38 cellular contexts compared by ENCODE assay signal in genomic region chr10:1431229-1431628, GRCh38.
"Had no signal": no experiment of that assay in that cellular context is flagged by ENCODE, and none has a peak within 500 bp of the region (broad histone marks: within the 10 kb centered on the region; RNA-seq: fewer than 3 reads in every experiment).

No MANE protein-coding gene starts in this region.

- FAIRE-seq: astrocyte, bronchial epithelial cell had no signal

- H3K4me1 ChIP-seq: adrenal gland, ascending aorta, breast epithelium had no signal

- H3K36me3 ChIP-seq: adrenal gland, ascending aorta, brain microvascular endothelial cell, breast epithelium, cardiac muscle cell had no signal

- H3K27ac Mint-ChIP-seq: activated naive CD4-positive, alpha-beta T cell treated with anti-CD3 and anti-CD28 coated beads for 36 hours; activated naive CD4-positive, alpha-beta T cell treated with anti-CD3 and anti-CD28 coated beads, Interleukin-2, amount 10 ng/mL, durations not matched to agents 7 days and 5 days; activated naive CD4-positive, alpha-beta T cell treated with anti-CD3 and anti-CD28 coated beads, Interleukin-2, amount 50 U/mL, for 24 hours; activated naive CD8-positive, alpha-beta T cell; activated naive CD8-positive, alpha-beta T cell treated with anti-CD3 and anti-CD28 coated beads for 36 hours; activated naive CD8-positive, alpha-beta T cell treated with anti-CD3 and anti-CD28 coated beads, Interleukin-2, amount 10 ng/mL, durations not matched to agents 7 days and 5 days; activated naive CD8-positive, alpha-beta T cell treated with anti-CD3 and anti-CD28 coated beads, Interleukin-2, amount 50 U/mL, for 24 hours; activated T-cell treated with anti-CD3 and anti-CD28 coated beads, Interleukin-2, amount 50 U/mL, for 24 hours; activated T-cell treated with anti-CD3 and anti-CD28 coated beads, Interleukin-2, amount 50 U/mL, for 72 hours; activated T-helper 1 cell treated with anti-CD3 and anti-CD28 coated beads, Interleukin-12 subunit alpha, Interleukin-12 subunit beta, Interleukin-2, Interleukin-4 antibody, amounts not matched to agents 30 ng/mL and 10 ng/mL and 1 ng/mL, durations not matched to agents 14 hours and 24 hours and 36 hours; activated T-helper 17 cell treated with anti-CD3 and anti-CD28 coated beads, Interleukin-2, amount 50 U/mL, for 72 hours; activated T-helper 2 cell treated with anti-CD3 and anti-CD28 coated beads, Interferon-gamma antibody, Interleukin-2, Interleukin-4, amounts not matched to agents 10 μg/mL and 5 μg/mL and 100 μg/mL, durations not matched to agents 14 hours and 24 hours and 36 hours; brain had no signal

- H3K27ac ChIP-seq: adrenal gland, ascending aorta, body of pancreas, brain microvascular endothelial cell, breast epithelium, cardiac muscle cell had no signal

- H3K36me3 Mint-ChIP-seq: activated naive CD4-positive, alpha-beta T cell treated with anti-CD3 and anti-CD28 coated beads, Interleukin-2, amount 10 ng/mL, durations not matched to agents 7 days and 5 days; activated naive CD4-positive, alpha-beta T cell treated with anti-CD3 and anti-CD28 coated beads, Interleukin-2, amount 50 U/mL, for 24 hours; activated naive CD8-positive, alpha-beta T cell; activated naive CD8-positive, alpha-beta T cell treated with anti-CD3 and anti-CD28 coated beads, Interleukin-2, amount 10 ng/mL, durations not matched to agents 7 days and 5 days had no signal

- H3K4me3 ChIP-seq: adrenal gland, ascending aorta, body of pancreas, breast epithelium, cardiac muscle cell had no signal

- DNase-seq: activated effector memory CD4-positive, alpha-beta T cell treated with anti-CD3 and anti-CD28 coated beads, Interleukin-2, amount 50 U/mL, for 16 hours; activated effector memory CD4-positive, alpha-beta T cell treated with Interleukin-2 at 50 U/mL for 16 hours; activated gamma-delta T cell; activated gamma-delta T cell treated with Interleukin-2 at 50 U/mL for 16 hours; activated naive CD4-positive, alpha-beta T cell; activated naive CD4-positive, alpha-beta T cell treated with anti-CD3 and anti-CD28 coated beads for 36 hours; activated naive CD4-positive, alpha-beta T cell treated with anti-CD3 and anti-CD28 coated beads, Interleukin-2, amount 10 ng/mL, durations not matched to agents 7 days and 5 days; activated naive CD4-positive, alpha-beta T cell treated with anti-CD3 and anti-CD28 coated beads, Interleukin-2, amount 50 U/mL, for 16 hours; activated naive CD4-positive, alpha-beta T cell treated with Interleukin-2 at 50 U/mL for 16 hours; activated naive CD8-positive, alpha-beta T cell treated with anti-CD3 and anti-CD28 coated beads for 36 hours; activated naive CD8-positive, alpha-beta T cell treated with anti-CD3 and anti-CD28 coated beads, Interleukin-2, amount 10 ng/mL, durations not matched to agents 7 days and 5 days; activated naive CD8-positive, alpha-beta T cell treated with anti-CD3 and anti-CD28 coated beads, Interleukin-2, amount 50 U/mL, for 24 hours; activated T-cell treated with anti-CD3 and anti-CD28 coated beads, Interleukin-2, amount 50 U/mL, for 1 hour; activated T-cell treated with anti-CD3 and anti-CD28 coated beads, Interleukin-2, amount 50 U/mL, for 24 hours; activated T-cell treated with anti-CD3 and anti-CD28 coated beads, Interleukin-2, amount 50 U/mL, for 4 hours; activated T-cell treated with anti-CD3 and anti-CD28 coated beads, Interleukin-2, amount 50 U/mL, for 48 hours; activated T-cell treated with anti-CD3 and anti-CD28 coated beads, Interleukin-2, amount 50 U/mL, for 72 hours; adrenal gland; amniotic stem cell; amygdala; anterior cingulate cortex; aorta; body of pancreas; brain microvascular endothelial cell; caudate nucleus; central memory CD4-positive, alpha-beta T cell; cerebellar nuclear complex had no signal

- ATAC-seq: activated naive CD8-positive, alpha-beta T cell treated with anti-CD3 and anti-CD28 coated beads, Interleukin-2, amount 50 U/mL, for 24 hours; activated T-cell treated with anti-CD3 and anti-CD28 coated beads, Interleukin-2, amount 50 U/mL, for 4 hours; activated T-cell treated with anti-CD3 and anti-CD28 coated beads, Interleukin-2, amount 50 U/mL, for 72 hours; activated T-helper 17 cell treated with anti-CD3 and anti-CD28 coated beads, Interleukin-2, amount 50 U/mL, for 72 hours had no signal

- H3K27me3 ChIP-seq: adrenal gland, ascending aorta, brain microvascular endothelial cell, breast epithelium, cardiac muscle cell had no signal

- H3K9me3 ChIP-seq: adrenal gland, ascending aorta, body of pancreas, breast epithelium had no signal
